Comparison of ENCODE assay signal across 9 cellular contexts in the genomic region with DNA sequence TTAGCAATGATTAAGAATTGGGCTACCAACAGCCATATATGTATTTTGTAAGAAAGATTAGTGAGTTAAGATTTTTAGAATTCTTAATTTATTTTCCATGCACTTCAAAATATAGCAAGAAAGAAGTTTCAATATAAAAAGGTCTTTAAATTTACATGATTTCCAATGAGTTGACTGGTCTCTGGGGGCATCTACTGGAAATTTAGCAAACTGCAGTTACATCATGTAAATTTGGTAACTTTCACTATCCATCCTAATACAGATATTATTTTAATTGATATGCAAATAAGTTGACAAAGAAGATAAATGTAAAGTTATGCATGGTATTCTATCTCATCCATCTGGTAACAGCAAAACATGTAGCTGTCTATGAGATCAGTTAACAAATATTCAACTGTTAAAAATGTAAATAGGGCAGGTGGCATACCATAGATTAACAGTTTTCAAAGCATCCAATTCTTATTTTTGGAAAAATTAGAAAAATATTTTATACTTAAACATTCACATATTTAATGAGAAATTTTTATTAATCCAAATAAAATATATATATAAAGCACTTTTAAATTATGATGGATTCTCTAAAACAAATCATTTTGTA. TPM values are rescaled to one million over a fixed set of nuclear protein-coding genes. Genes with fewer than 3 reads are reported as not detected.
DNase-seq lines count a peak whose midpoint lies in the region; ATAC-seq and TF ChIP-seq lines count a peak whose summit lies in the region.
"Had no signal": no experiment of that assay in that cellular context is flagged by ENCODE, and none has a peak within 500 bp of the region (broad histone marks: within the 10 kb centered on the region; RNA-seq: fewer than 3 reads in every experiment).

No MANE protein-coding gene starts in this region.

- no peaks in the 10 kb centered on the region for H3K4me1 ChIP-seq in OCI-LY3 (ENCODE audit: low read length)

- H3K9me3 ChIP-seq in OCI-LY3 (ENCODE audit: insufficient read depth, low read length) (no peaks in the 10 kb centered on the region), neural cell (ENCODE audit: low read length) (no peaks in the 10 kb centered on the region)

- H3K9ac ChIP-seq in OCI-LY3 (ENCODE audit: low read length) (no peak overlapping the region), neural cell (ENCODE audit: low read length) (no peak overlapping the region)

- no peak for TF ChIP-seq EP300 in neural cell (conservative IDR thresholded peaks at IDR 0.05; ENCODE audit: poor library complexity, severe bottlenecking)

- DNase-seq in NCI-H2081 (lab: John Stamatoyannopoulos, UW) (peak; percentile 5 to 34), NCI-H2081 treated with DMSO at 0.1 percent for 48 hours (lab: John Stamatoyannopoulos, UW) (no peak), HCEC 1CT (peak; percentile 1), dermis blood vessel endothelial cell (peak; percentile 72), OCI-M2 (lab: John Stamatoyannopoulos, UW; ENCODE audit: unreplicated experiment) (no peak)

- H3K4me3 ChIP-seq in OCI-LY3 (ENCODE audit: low read length) = no peak overlapping the region
- H3K4me3 ChIP-seq in neural cell (ENCODE audit: low read length) = no peak overlapping the region

- no peaks in the 10 kb centered on the region for H3F3A ChIP-seq in neural cell (ENCODE audit: insufficient read depth, low read length, poor library complexity, severe bottlenecking)

- H3K79me2 ChIP-seq in OCI-LY3 (ENCODE audit: low read length) (no peaks in the 10 kb centered on the region), neural cell (replicated peaks; ENCODE audit: insufficient read depth, low read length) (no peaks in the 10 kb centered on the region)

- peaks cover 27% of the 10 kb centered on the region for H3K27me3 ChIP-seq in OCI-LY3 (ENCODE audit: low read depth, low read length)
- H3K27me3 ChIP-seq in neural cell (ENCODE audit: insufficient read depth, low read depth, low read length) = no peaks in the 10 kb centered on the region

- H3K27ac ChIP-seq in OCI-LY3 (ENCODE audit: low read length) = no peak overlapping the region
- H3K27ac ChIP-seq in neural cell (ENCODE audit: low read length) = no peak overlapping the region

- H3K4me2 ChIP-seq in OCI-LY3 (ENCODE audit: low read length) (no peak overlapping the region), neural cell (ENCODE audit: low read length) (no peak overlapping the region)

- no peak overlapping the region for H2AFZ ChIP-seq in OCI-LY3 (ENCODE audit: low read depth, low read length)
- H2AFZ ChIP-seq in neural cell (ENCODE audit: low read depth, low read length) = no peak overlapping the region

- TF ChIP-seq CTCF in OCI-LY3 (IDR thresholded peaks at IDR 0.05; ENCODE audit: low read depth, low read length) = peak; percentile 98
- TF ChIP-seq CTCF in neural cell (IDR thresholded peaks at IDR 0.05; ENCODE audit: poor library complexity, severe bottlenecking) = peak; percentile 84

- H3K36me3 ChIP-seq in OCI-LY3 (replicated peaks; ENCODE audit: low read depth, low read length) (no peaks in the 10 kb centered on the region), neural cell (ENCODE audit: insufficient read depth, low read length) (no peaks in the 10 kb centered on the region)

- H3K9me2 ChIP-seq in neural cell (ENCODE audit: insufficient read depth, low read length) = no peaks in the 10 kb centered on the region

- no peak for ATAC-seq in GM18873 (IDR thresholded peaks at IDR 0.05; ENCODE audit: low FRiP score, unreplicated experiment)

- TF ChIP-seq RAD21 in neural cell (conservative IDR thresholded peaks at IDR 0.05) = peak; percentile 91

- H4K20me1 ChIP-seq in OCI-LY3 (ENCODE audit: insufficient read depth, low read length) (no peaks in the 10 kb centered on the region), neural cell (ENCODE audit: insufficient read depth) (no peaks in the 10 kb centered on the region)

TF ChIP-seq in neural cell, 6 proteins besides CTCF, POLR2A, EP300 and RAD21:
- TF ChIP-seq TAF1 (IDR thresholded peaks at IDR 0.05; ENCODE audit: low read depth) (no peak), POLR2AphosphoS5 (IDR thresholded peaks at IDR 0.05) (no peak), REST (IDR thresholded peaks at IDR 0.05; ENCODE audit: borderline replicate concordance) (no peak), SMC3 (conservative IDR thresholded peaks at IDR 0.05; ENCODE audit: poor library complexity) (peak; percentile 90)

RNA-seq across cellular contexts. Expression of gene TTC29, which starts 29.1 kb away (rescaled TPM):
- total RNA-seq in dermis blood vessel endothelial cell = not detected in 2 replicates
- polyA plus RNA-seq in neural cell = not detected in 2 replicates
- polyA minus RNA-seq in neural cell = 0.24 TPM in 1 of 2 replicates, not detected in the other
- total RNA-seq: Daoy had no signal

Comparison
In these comparisons a context has a peak if more than half of its experiments do, and no peak if none do; other contexts are left out.
1. DNase-seq: peak in NCI-H2081 (2 of 2), HCEC 1CT (single experiment) and dermis blood vessel endothelial cell (single experiment); none in NCI-H2081 treated with DMSO at 0.1 percent for 48 hours (single experiment) and OCI-M2 (single experiment).